In genomic region chr7:45021604-45022296, GRCh38 we compare ENCODE assay signal across 9 cellular contexts. TPM values are rescaled to one million over a fixed set of nuclear protein-coding genes. Genes with fewer than 3 reads are reported as not detected.
DNase-seq lines count a peak whose midpoint lies in the region; ATAC-seq and TF ChIP-seq lines count a peak whose summit lies in the region.
"Had no signal": no experiment of that assay in that cellular context is flagged by ENCODE, and none has a peak within 500 bp of the region (broad histone marks: within the 10 kb centered on the region; RNA-seq: fewer than 3 reads in every experiment).

No MANE protein-coding gene starts in this region.

- no peak for TF ChIP-seq POLR2A in spleen (IDR thresholded peaks at IDR 0.05)

- H3K9me3 ChIP-seq in spleen: peaks cover 0 to 5% (median 0%) of the 10 kb centered on the region in 8 donors

- CTCF ChIA-PET in RWPE1 (lab: Yijun Ruan, JAX): interaction anchor here (0.6 to 0.8 kb wide), 2 partner anchors 17 to 1624 kb away, joined by 3 to 4 read pairs; no protein-coding TSS in a partner anchor

- DNase-seq in RWPE1 (ENCODE audit: low spot score) (no peak), iris pigment epithelial cell (ENCODE audit: low read depth) (peak; percentile 68), KG1 (lab: John Stamatoyannopoulos, UW) (no peak), Ammon's horn (ENCODE audit: low spot score) (no peak), spleen (no peak)

- 59 to 72% (median 61%) methylated on average over 3 of the region's 3 CpGs for WGBS in spleen, 5 donors

- H3K27ac ChIP-seq in RWPE1: peak overlapping the region; percentile 46
- peak overlapping the region in 3 of 8 donors; percentile 6 to 49 (median 45) for H3K27ac ChIP-seq in spleen

- H3K36me3 ChIP-seq in spleen: peaks cover 0 to 32% (median 3%) of the 10 kb centered on the region in 6 donors

- no peak for TF ChIP-seq CTCF in RWPE1 (conservative IDR thresholded peaks at IDR 0.05; ENCODE audit: low read depth)
- no peak for TF ChIP-seq CTCF in spleen (IDR thresholded peaks at IDR 0.05 in 8 of 11, conservative IDR thresholded peaks at IDR 0.05 in 3 of 11)

- no peak overlapping the region for H3K4me3 ChIP-seq in spleen

- ATAC-seq in GM18520 (IDR thresholded peaks at IDR 0.05; ENCODE audit: unreplicated experiment) (peak; percentile 53), HG02678 (IDR thresholded peaks at IDR 0.05; ENCODE audit: unreplicated experiment) (peak; percentile 83), GM19035 (IDR thresholded peaks at IDR 0.05; ENCODE audit: unreplicated experiment) (no peak)

- POLR2A ChIA-PET in RWPE1 (lab: Yijun Ruan, JAX; ENCODE audit: low non-redundant PET): no interaction called here

- H3K27me3 ChIP-seq in spleen (replicated peaks in 1 of 7): no peaks in the 10 kb centered on the region

- peaks cover 19 to 54% (median 27%) of the 10 kb centered on the region in 6 donors for H3K4me1 ChIP-seq in spleen

- intact Hi-C loops in spleen (cut with DNase I; ENCODE audit: low total_unique reads): loop anchor here (10.0 kb wide), 1 partner anchor 47 kb away; the partner anchor contains the start of gene MYO1G

RNA-seq across cellular contexts. Expression of gene CCM2, which starts 21.7 kb away (rescaled TPM):
- total RNA-seq in spleen: 10 to 100 TPM; 67.8 to 94.2 (median 80.9) TPM
- polyA plus RNA-seq in spleen: 100 to 1,000 TPM in 2 of 3 donors, 10 to 100 TPM in 1; 80.8 to 108 (median 107) TPM

RNA-seq across cellular contexts. Expression of gene MYO1G, which starts 42.9 kb away (rescaled TPM):
- 10 to 100 TPM; 36.4 to 68.6 (median 62.1) TPM for total RNA-seq in spleen
- 10 to 100 TPM; 27.9 to 61.1 (median 45.6) TPM for polyA plus RNA-seq in spleen
- total RNA-seq: glomerular endothelial cell had no signal
